In the genomic region with DNA sequence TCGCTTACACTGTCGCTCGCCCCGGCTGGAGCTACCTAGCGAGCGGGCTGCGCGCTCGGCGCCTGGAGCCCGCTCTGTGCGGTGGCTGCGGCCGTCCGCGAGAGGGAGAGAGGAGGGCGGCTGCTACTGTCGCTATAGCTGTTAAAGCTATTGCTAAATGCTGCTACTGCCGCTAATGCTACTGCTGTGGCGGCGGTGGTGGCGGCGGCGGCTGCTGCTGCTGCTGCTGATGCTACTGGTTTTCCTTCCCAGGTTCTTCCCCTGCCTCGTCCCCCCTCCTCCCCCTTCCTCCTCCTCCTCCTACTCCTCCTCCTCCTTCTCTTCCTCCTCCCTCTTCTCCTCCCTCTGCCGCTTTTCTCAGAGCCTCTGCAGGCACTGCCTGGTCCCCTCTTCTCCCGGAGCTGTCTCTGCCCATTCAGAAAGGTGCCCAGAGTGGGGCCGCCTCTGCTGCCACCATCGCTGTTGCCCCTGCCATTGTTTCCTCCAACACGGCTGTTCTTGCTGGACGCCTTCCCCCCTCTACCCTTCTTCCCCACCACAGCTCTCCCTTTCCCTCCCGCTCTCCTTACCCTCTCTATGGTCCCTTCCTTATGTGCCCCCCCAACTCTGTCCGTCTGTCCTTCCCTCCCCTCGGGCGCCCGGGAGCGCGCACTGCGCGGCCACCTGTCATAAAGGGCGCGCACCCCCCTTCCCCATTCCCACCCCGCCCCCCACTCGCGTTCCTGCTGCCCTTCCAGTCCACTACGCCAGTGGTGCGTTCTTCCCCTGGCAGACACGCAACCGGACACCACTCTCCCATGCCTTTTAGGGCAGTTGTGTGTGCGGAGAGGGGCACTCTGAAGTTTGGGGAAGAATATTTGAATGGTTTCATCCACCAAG, we compare ENCODE assay signal across 9 cellular contexts. TPM values are rescaled to one million over a fixed set of nuclear protein-coding genes. Genes with fewer than 3 reads are reported as not detected.
DNase-seq lines count a peak whose midpoint lies in the region; ATAC-seq, FAIRE-seq and TF ChIP-seq lines count a peak whose summit lies in the region.
"Had no signal": no experiment of that assay in that cellular context is flagged by ENCODE, and none has a peak within 500 bp of the region (broad histone marks: within the 10 kb centered on the region; RNA-seq: fewer than 3 reads in every experiment).

NEXMIF (minus strand) TSS at position 243 of the 879 bp plus-strand sequence.

- in situ Hi-C loops in GM12878 (cut with MboI): loop anchor here (10.0 kb wide), 1 partner anchor 349 kb away; the partner anchor contains the start of gene UPRT

- TF ChIP-seq CTCF in GM12878 (IDR thresholded peaks at IDR 0.05 in 2 of 3, conservative IDR thresholded peaks at IDR 0.05 in 1 of 3; ENCODE audit: control insufficient read depth in 2 of 3, extremely low read depth in 1 of 3, insufficient read depth in 1 of 3, low read depth in 3 of 3, low read length in 3 of 3) (0 out of 6 replicates have a peak, but pooled peaks of 1 of the 3 experiments have one; percentile 13), keratinocyte (optimal IDR thresholded peaks at IDR 0.05 in 1 of 3, IDR thresholded peaks at IDR 0.05 in 1 of 3, conservative IDR thresholded peaks at IDR 0.05 in 1 of 3; ENCODE audit: extremely low read depth in 1 of 3, insufficient read depth in 2 of 3, low read length in 3 of 3) (peak in 1 of 3 experiments; percentile 21)

- ATAC-seq in Right ventricle myocardium inferior (peak; percentile 80), HG02884 (IDR thresholded peaks at IDR 0.05; ENCODE audit: unreplicated experiment) (peak; percentile 55), GM12878 (peak; percentile 72)
- ATAC-seq: HCT116 had no signal

- H3K27ac ChIP-seq in GM12878 (ENCODE audit: control insufficient read depth, insufficient read depth) (peak within 1 kb of the TSS; percentile 87), keratinocyte (ENCODE audit: control insufficient read depth, insufficient read depth, low read length) (no peak within 1 kb of the TSS)

- CTCF ChIA-PET in GM12878 (lab: Yijun Ruan, JAX): interaction anchor here (0.7 to 1.2 kb wide), 4 partner anchors 36 to 354 kb away, joined by 3 to 7 read pairs (median 4); no protein-coding TSS in a partner anchor

- intact Hi-C loops in Right ventricle myocardium inferior (cut with DNase I): no loop called here
- intact Hi-C loops in cardiac septum (cut with DNase I): no loop called here
- intact Hi-C loops in GM12878 (cut with micrococcal nuclease; ENCODE audit: unreplicated experiment): loop anchor here (2.0 to 5.0 kb wide), 3 partner anchors 147 to 352 kb away; partner anchors contain the start of gene RLIM

- no peak for TF ChIP-seq RAD21 in GM12878 (IDR thresholded peaks at IDR 0.05; ENCODE audit: insufficient read depth, low read depth, low read length)

- 38% methylated on average over 39 of the region's 50 CpGs for WGBS in GM12878 (ENCODE audit: insufficient coverage, insufficient replicate concordance, low lambda C conversion rate, missing lambda C conversion rate)

- no peak for DNase-seq in Right ventricle myocardium inferior (ENCODE audit: missing footprints)
- DNase-seq in cardiac septum (ENCODE audit: low spot score): no peak
- peak; percentile 49 to 61 for DNase-seq in NCI-H524 (lab: John Stamatoyannopoulos, UW)
- DNase-seq in GM12878 (ENCODE audit: low read depth, low spot score): no peak
- DNase-seq in keratinocyte (ENCODE audit: low read depth, low spot score): no peak
- peak; percentile 13 to 31 for DNase-seq in stimulated activated CD4-positive, alpha-beta T cell treated with anti-CD3 and anti-CD28 coated beads, Interleukin-4, amount 100 ng/mL, for 4 hours
- DNase-seq in dedifferentiated amniotic fluid mesenchymal stem cell (ENCODE audit: extremely low spot score): no peak

- H3K4me2 ChIP-seq in GM12878 (ENCODE audit: control insufficient read depth, insufficient read depth) (peak within 1 kb of the TSS; percentile 62), keratinocyte (ENCODE audit: control insufficient read depth, extremely low read depth, insufficient read depth, low read depth, low read length) (peak within 1 kb of the TSS; percentile 65)

- H4K20me1 ChIP-seq in GM12878 (ENCODE audit: control insufficient read depth, insufficient read depth) (no peaks in the 10 kb centered on the region), keratinocyte (ENCODE audit: control insufficient read depth, extremely low read depth, insufficient read depth, low read length) (no peaks in the 10 kb centered on the region)

- H3K4me1 ChIP-seq in GM12878 (ENCODE audit: control insufficient read depth, insufficient read depth, low read length): no peaks in the 10 kb centered on the region
- no peaks in the 10 kb centered on the region for H3K4me1 ChIP-seq in keratinocyte (ENCODE audit: control insufficient read depth, extremely low read depth, insufficient read depth, low read length)

- RAD21 ChIA-PET in GM12878 (lab: Charles Lee; ENCODE audit: unreplicated experiment): interaction anchor here (0.7 to 1.6 kb wide), 8 partner anchors 13 to 311 kb away, joined by 3 to 7 read pairs (median 3); partner anchors contain the start of gene RLIM

- H2AFZ ChIP-seq in GM12878 (ENCODE audit: control insufficient read depth, low read depth, low read length) (peak within 1 kb of the TSS; percentile 45), keratinocyte (ENCODE audit: control insufficient read depth, low read length) (peak within 1 kb of the TSS; percentile 24)

- no peaks in the 10 kb centered on the region; the same call in 2 of the 3 replicates for H3K9me3 ChIP-seq in GM12878 (replicated peaks; ENCODE audit: control insufficient read depth, insufficient read depth, low read length)
- H3K9me3 ChIP-seq in keratinocyte (ENCODE audit: control insufficient read depth, low read depth, low read length): no peaks in the 10 kb centered on the region

- H3K4me3 ChIP-seq in GM12878 (peak within 1 kb of the TSS; percentile 49), keratinocyte (ENCODE audit: control insufficient read depth in 2 of 3, extremely low read depth in 1 of 3, insufficient read depth in 2 of 3, low read depth in 1 of 3, low read length in 3 of 3) (peak within 1 kb of the TSS; percentile 9 to 39 (median 27))

- TF ChIP-seq EP300 in GM12878 (IDR thresholded peaks at IDR 0.05; ENCODE audit: borderline replicate concordance in 1 of 2, control insufficient read depth in 1 of 2, low read depth in 2 of 2, low read length in 2 of 2): no peak

- dilution Hi-C loops in keratinocyte (cut with MboI; ENCODE audit: extremely low pct_ligation_motif_present, low sequenced_read_pairs): no loop called here

- H3K9me1 ChIP-seq in keratinocyte (ENCODE audit: control insufficient read depth, extremely low read depth, insufficient read depth, low read length): no peaks in the 10 kb centered on the region

- no peaks in the 10 kb centered on the region for H3K27me3 ChIP-seq in GM12878 (replicated peaks in 1 of 2; ENCODE audit: control insufficient read depth in 2 of 2, insufficient read depth in 2 of 2, low read length in 1 of 2)
- H3K27me3 ChIP-seq in keratinocyte (ENCODE audit: control insufficient read depth, extremely low read depth, insufficient read depth, low read length): peaks cover 25% of the 10 kb centered on the region

- H3K36me3 ChIP-seq in GM12878 (ENCODE audit: control insufficient read depth in 2 of 2, insufficient read depth in 2 of 2, low read length in 1 of 2): no peaks in the 10 kb centered on the region
- H3K36me3 ChIP-seq in keratinocyte (ENCODE audit: control insufficient read depth in 2 of 2, extremely low read depth in 1 of 2, insufficient read depth in 2 of 2, low read length in 2 of 2): no peaks in the 10 kb centered on the region

- FAIRE-seq in GM12878 (lab: Jason Lieb, UNC): no peak
- FAIRE-seq in keratinocyte (lab: Jason Lieb, UNC): no peak

- peak; percentile 51 for TF ChIP-seq POLR2A in GM12878 (IDR thresholded peaks at IDR 0.05; ENCODE audit: low read depth, low read length)

- H3K9ac ChIP-seq in GM12878 (ENCODE audit: control insufficient read depth, insufficient read depth, low read length): peak within 1 kb of the TSS; percentile 75
- H3K9ac ChIP-seq in keratinocyte (ENCODE audit: control insufficient read depth, extremely low read depth, insufficient read depth, low read length): no peak within 1 kb of the TSS

- BruUV-seq in GM12878 (replicated peaks; lab: Mats Ljungman, UMichigan): no TSS peak

- SMC1A ChIA-PET in GM12878 (lab: Charles Lee; ENCODE audit: uncharacterized antibody, unreplicated experiment): interaction anchor here (0.8 to 5.9 kb wide), 5 partner anchors 23 to 1327 kb away, joined by 3 to 39 read pairs (median 3); no protein-coding TSS in a partner anchor

- POLR2A ChIA-PET in GM12878 (lab: Charles Lee): interaction anchor here (0.6 to 1.3 kb wide), 4 partner anchors 95 to 147 kb away, joined by 3 to 4 read pairs (median 3); no protein-coding TSS in a partner anchor

- H3K79me2 ChIP-seq in GM12878 (ENCODE audit: control insufficient read depth, insufficient read depth, low read length) (peaks cover 30% of the 10 kb centered on the region), keratinocyte (ENCODE audit: control insufficient read depth, insufficient read depth, low read length) (no peaks in the 10 kb centered on the region)

RNA-seq across cellular contexts. Expression of gene NEXMIF, which starts in this region (rescaled TPM):
- total RNA-seq in Right ventricle myocardium inferior (0.22 TPM), cardiac septum (0.13 TPM), GM12878 (2014; rRNA removed) (6.5 and 7.4 TPM in 2 replicates), GM12878 (2014; rRNA removed; fragmentation: Illumina TruSeq; extraction: Trizol) (6.8 and 7.3 TPM in 2 replicates), GM12878 (2021) (7.2 and 7.4 TPM in 2 replicates)
- total RNA-seq in GM12878 (2013; cell fraction: nucleolus; rRNA removed): 54.3 and 56.5 TPM in 2 replicates
- 0.91 TPM for polyA plus RNA-seq in GM12878 (2011; ENCODE audit: low read depth)
- polyA plus RNA-seq in GM12878 (2011; rRNA removed) (10.4 and 13.2 TPM in 2 replicates), GM12878 (2014; fragmentation: Illumina TruSeq; extraction: Trizol) (5.3 and 7.4 TPM in 2 replicates), GM12878 (2014; fragmentation: Nextera tagmentation; extraction: Ambion mirVana) (under 1 TPM; 0.75 to 1.00 TPM), GM12878 (2014; rRNA removed) (2.5 and 3.3 TPM in 2 replicates), GM12878 (2016; fragmentation: Nextera tagmentation; extraction: Ambion mirVana) (1 to 10 TPM in 1 of 2 experiments, under 1 TPM in 1; 0.78 to 1.5 TPM), keratinocyte (under 0.01 to 0.01 TPM (median 0.01 TPM) in 3 replicates)
- 4.5 and 5.8 TPM in 2 replicates for polyA plus RNA-seq in GM12878 (2011; cell fraction: cytosol; rRNA removed)
- 10.8 and 14.1 TPM in 2 replicates for polyA plus RNA-seq in GM12878 (2011; cell fraction: nucleus; rRNA removed)
- 1.6 and 2.7 TPM in 2 replicates for polyA plus RNA-seq in GM12878 (2012)
- 20.5 and 23.7 TPM in 2 replicates for polyA minus RNA-seq in GM12878 (2011; rRNA and poly(A)+ RNA removed)
- polyA minus RNA-seq in GM12878 (2011; cell fraction: cytosol; rRNA and poly(A)+ RNA removed): 6.1 and 8.3 TPM in 2 replicates
- 17.7 and 18.7 TPM in 2 replicates for polyA minus RNA-seq in GM12878 (2011; cell fraction: nucleus; rRNA and poly(A)+ RNA removed)
- not detected for polyA plus RNA-seq in keratinocyte (2011; ENCODE audit: low read depth)
- polyA plus RNA-seq in keratinocyte (2011; cell fraction: cytosol; rRNA removed): under 0.01 TPM in 1 of 2 replicates, not detected in the other
- 0.01 TPM in 2 replicates for polyA plus RNA-seq in keratinocyte (2011; cell fraction: nucleus; rRNA removed)
- not detected in 2 replicates for polyA plus RNA-seq in keratinocyte (2012; ENCODE audit: low replicate concordance)
- polyA minus RNA-seq in keratinocyte: not detected in 3 replicates
- polyA minus RNA-seq in keratinocyte (2011; cell fraction: cytosol; rRNA and poly(A)+ RNA removed): not detected
- 0.62 TPM in 1 of 2 replicates, not detected in the other for polyA minus RNA-seq in keratinocyte (2011; cell fraction: nucleus; rRNA and poly(A)+ RNA removed)

Comparison
In these comparisons a context has a peak if more than half of its experiments do, and no peak if none do; other contexts are left out.
1. Peak in ATAC-seq in Right ventricle myocardium inferior; RNA of the gene not detected or under 1 TPM.
2. DNase-seq: peak in NCI-H524 (2 of 2) and stimulated activated CD4-positive, alpha-beta T cell treated with anti-CD3 and anti-CD28 coated beads, Interleukin-4, amount 100 ng/mL, for 4 hours (2 of 2); none in Right ventricle myocardium inferior (single experiment), cardiac septum (single experiment), GM12878 (single experiment), keratinocyte (single experiment) and dedifferentiated amniotic fluid mesenchymal stem cell (single experiment).
3. Peak in every context shown above with its lines, with median percentiles within 50 percentile points of each other: ATAC-seq.